ENCODE assay signal across 1 cellular context in the genomic region with DNA sequence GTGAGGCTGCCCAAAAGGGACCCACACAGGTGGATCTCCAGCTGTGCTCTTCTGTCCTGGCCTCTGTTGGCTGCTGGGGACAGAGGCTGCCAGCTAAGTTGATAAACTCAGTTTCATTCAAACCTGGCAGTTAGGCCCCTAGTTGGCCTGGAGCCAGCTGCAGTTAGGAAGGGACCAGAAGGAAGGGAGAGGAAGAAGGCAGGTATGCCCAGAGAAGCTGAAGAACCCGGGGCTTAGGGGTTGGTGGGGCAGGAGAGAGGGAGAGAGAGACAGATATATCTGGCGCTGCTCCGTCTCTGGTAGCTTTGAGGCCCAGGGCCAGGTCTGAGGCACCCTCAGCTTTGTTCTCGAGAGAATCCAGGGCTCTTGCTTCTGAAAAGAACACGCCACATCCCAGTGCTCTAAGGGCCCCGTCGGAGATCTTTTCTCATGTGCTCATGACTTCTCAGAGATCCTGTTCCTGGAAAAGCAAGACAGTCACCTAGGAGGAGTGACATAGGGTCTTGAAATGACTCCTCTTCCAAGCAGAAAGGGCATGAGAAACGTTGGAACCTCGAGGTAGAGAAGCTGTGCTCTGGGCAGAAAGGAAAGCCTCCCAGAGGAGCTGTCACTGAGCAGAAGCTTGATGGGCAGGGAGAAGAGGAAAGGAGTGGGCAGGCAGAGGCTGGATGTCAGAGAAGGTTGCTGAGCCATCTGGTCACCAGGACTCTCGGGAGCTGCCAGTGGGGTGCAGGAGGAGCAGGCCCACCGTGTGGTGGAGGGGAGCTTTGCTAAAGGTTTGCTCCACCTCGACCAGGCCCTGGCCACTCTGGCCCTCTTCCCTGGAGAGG.
TF ChIP-seq lines count a peak whose summit lies in the region.

No MANE protein-coding gene starts in this region.

TF ChIP-seq in K562, 482 proteins besides CTCF, POLR2A, EP300 and RAD21 (continued from another document and continues in another):
- TF ChIP-seq BCOR (IDR thresholded peaks at IDR 0.05), result no peak
- no peak for TF ChIP-seq ZNF668 (CRISPR knock-in tag; IDR thresholded peaks at IDR 0.05)
- TF ChIP-seq E2F6 (IDR thresholded peaks at IDR 0.05; ENCODE audit: borderline replicate concordance in 1 of 2, extremely low read depth in 1 of 2, insufficient read depth in 1 of 2, insufficient read length in 1 of 2, low read depth in 1 of 2, low read length in 1 of 2, poor library complexity in 1 of 2, severe bottlenecking in 1 of 2), result no peak
- 0 out of 4 replicates have a peak, but pooled peaks of 1 of the 2 experiments have one; percentile 23 for TF ChIP-seq UBTF (IDR thresholded peaks at IDR 0.05; ENCODE audit: borderline replicate concordance in 1 of 2, low read depth in 2 of 2, low read length in 2 of 2)
- no peak for TF ChIP-seq ELF2 (CRISPR knock-in tag; IDR thresholded peaks at IDR 0.05)
- no peak for TF ChIP-seq MYC (IDR thresholded peaks at IDR 0.05; ENCODE audit: low read depth, low read length)
- TF ChIP-seq MYC (CRISPR knock-in tag; IDR thresholded peaks at IDR 0.05; ENCODE audit: borderline replicate concordance, low read depth), result no peak
- no peak for TF ChIP-seq SMC3 (conservative IDR thresholded peaks at IDR 0.05; ENCODE audit: insufficient read depth, low read depth, low read length)
- TF ChIP-seq ARID2 (IDR thresholded peaks at IDR 0.05), result 0 out of 2 replicates have a peak, but pooled peaks have one; percentile 19
- TF ChIP-seq SMARCC2 (IDR thresholded peaks at IDR 0.05; ENCODE audit: low read depth), result no peak
- no peak for TF ChIP-seq GTF2A2 (tag; IDR thresholded peaks at IDR 0.05)
- TF ChIP-seq ZNF197 (CRISPR knock-in tag; IDR thresholded peaks at IDR 0.05; ENCODE audit: low read depth), result peak; percentile 60; the same call in 1 of the 2 replicates
- TF ChIP-seq PHTF2 (CRISPR knock-in tag; IDR thresholded peaks at IDR 0.05), result no peak
- TF ChIP-seq CBFA2T3 (IDR thresholded peaks at IDR 0.05), result no peak
- TF ChIP-seq PRPF4 (IDR thresholded peaks at IDR 0.05; ENCODE audit: insufficient read depth, low read depth, low read length, poor library complexity, severe bottlenecking), result no peak
- no peak for TF ChIP-seq PTRF (tag; IDR thresholded peaks at IDR 0.05)
- TF ChIP-seq RUNX1 (IDR thresholded peaks at IDR 0.05; ENCODE audit: low read depth), result no peak
- TF ChIP-seq, protein P1, sequence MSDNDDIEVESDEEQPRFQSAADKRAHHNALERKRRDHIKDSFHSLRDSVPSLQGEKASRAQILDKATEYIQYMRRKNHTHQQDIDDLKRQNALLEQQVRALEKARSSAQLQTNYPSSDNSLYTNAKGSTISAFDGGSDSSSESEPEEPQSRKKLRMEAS (CRISPR knock-in tag; IDR thresholded peaks at IDR 0.05), result peak; percentile 15; the same call in 1 of the 2 replicates
- TF ChIP-seq, protein P2, sequence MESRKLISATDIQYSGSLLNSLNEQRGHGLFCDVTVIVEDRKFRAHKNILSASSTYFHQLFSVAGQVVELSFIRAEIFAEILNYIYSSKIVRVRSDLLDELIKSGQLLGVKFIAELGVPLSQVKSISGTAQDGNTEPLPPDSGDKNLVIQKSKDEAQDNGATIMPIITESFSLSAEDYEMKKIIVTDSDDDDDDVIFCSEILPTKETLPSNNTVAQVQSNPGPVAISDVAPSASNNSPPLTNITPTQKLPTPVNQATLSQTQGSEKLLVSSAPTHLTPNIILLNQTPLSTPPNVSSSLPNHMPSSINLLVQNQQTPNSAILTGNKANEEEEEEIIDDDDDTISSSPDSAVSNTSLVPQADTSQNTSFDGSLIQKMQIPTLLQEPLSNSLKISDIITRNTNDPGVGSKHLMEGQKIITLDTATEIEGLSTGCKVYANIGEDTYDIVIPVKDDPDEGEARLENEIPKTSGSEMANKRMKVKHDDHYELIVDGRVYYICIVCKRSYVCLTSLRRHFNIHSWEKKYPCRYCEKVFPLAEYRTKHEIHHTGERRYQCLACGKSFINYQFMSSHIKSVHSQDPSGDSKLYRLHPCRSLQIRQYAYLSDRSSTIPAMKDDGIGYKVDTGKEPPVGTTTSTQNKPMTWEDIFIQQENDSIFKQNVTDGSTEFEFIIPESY (CRISPR knock-in tag; IDR thresholded peaks at IDR 0.05), result no peak
- TF ChIP-seq, protein P3, sequence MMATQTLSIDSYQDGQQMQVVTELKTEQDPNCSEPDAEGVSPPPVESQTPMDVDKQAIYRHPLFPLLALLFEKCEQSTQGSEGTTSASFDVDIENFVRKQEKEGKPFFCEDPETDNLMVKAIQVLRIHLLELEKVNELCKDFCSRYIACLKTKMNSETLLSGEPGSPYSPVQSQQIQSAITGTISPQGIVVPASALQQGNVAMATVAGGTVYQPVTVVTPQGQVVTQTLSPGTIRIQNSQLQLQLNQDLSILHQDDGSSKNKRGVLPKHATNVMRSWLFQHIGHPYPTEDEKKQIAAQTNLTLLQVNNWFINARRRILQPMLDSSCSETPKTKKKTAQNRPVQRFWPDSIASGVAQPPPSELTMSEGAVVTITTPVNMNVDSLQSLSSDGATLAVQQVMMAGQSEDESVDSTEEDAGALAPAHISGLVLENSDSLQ (IDR thresholded peaks at IDR 0.05), result peak; percentile 35; the same call in 1 of the 2 replicates
- TF ChIP-seq ATF4 (CRISPR knock-in tag; IDR thresholded peaks at IDR 0.05), result no peak
- TF ChIP-seq MGA (IDR thresholded peaks at IDR 0.05), result peak; percentile 72
- TF ChIP-seq, protein P4, sequence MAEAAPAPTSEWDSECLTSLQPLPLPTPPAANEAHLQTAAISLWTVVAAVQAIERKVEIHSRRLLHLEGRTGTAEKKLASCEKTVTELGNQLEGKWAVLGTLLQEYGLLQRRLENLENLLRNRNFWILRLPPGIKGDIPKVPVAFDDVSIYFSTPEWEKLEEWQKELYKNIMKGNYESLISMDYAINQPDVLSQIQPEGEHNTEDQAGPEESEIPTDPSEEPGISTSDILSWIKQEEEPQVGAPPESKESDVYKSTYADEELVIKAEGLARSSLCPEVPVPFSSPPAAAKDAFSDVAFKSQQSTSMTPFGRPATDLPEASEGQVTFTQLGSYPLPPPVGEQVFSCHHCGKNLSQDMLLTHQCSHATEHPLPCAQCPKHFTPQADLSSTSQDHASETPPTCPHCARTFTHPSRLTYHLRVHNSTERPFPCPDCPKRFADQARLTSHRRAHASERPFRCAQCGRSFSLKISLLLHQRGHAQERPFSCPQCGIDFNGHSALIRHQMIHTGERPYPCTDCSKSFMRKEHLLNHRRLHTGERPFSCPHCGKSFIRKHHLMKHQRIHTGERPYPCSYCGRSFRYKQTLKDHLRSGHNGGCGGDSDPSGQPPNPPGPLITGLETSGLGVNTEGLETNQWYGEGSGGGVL (CRISPR knock-in tag; IDR thresholded peaks at IDR 0.05), result no peak
- TF ChIP-seq, protein P5, sequence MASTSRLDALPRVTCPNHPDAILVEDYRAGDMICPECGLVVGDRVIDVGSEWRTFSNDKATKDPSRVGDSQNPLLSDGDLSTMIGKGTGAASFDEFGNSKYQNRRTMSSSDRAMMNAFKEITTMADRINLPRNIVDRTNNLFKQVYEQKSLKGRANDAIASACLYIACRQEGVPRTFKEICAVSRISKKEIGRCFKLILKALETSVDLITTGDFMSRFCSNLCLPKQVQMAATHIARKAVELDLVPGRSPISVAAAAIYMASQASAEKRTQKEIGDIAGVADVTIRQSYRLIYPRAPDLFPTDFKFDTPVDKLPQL (IDR thresholded peaks at IDR 0.05; ENCODE audit: extremely low read depth, insufficient read length), result no peak
- TF ChIP-seq MYNN (IDR thresholded peaks at IDR 0.05), result no peak
- no peak for TF ChIP-seq MYNN (CRISPR knock-in tag; IDR thresholded peaks at IDR 0.05)
- TF ChIP-seq PYGO2 (tag; IDR thresholded peaks at IDR 0.05), result no peak
- TF ChIP-seq CHCHD3 (CRISPR knock-in tag; IDR thresholded peaks at IDR 0.05), result no peak
- 0 out of 2 replicates have a peak, but pooled peaks have one; percentile 18 for TF ChIP-seq HSF4 (CRISPR knock-in tag; IDR thresholded peaks at IDR 0.05; ENCODE audit: borderline replicate concordance)
- TF ChIP-seq ETV1 (tag; conservative IDR thresholded peaks at IDR 0.05; ENCODE audit: low read depth), result no peak
- no peak for TF ChIP-seq SAFB2 (IDR thresholded peaks at IDR 0.05; ENCODE audit: borderline replicate concordance, low read depth, low read length, severe bottlenecking)
